9 cellular contexts compared by ENCODE assay signal in the genomic region with DNA sequence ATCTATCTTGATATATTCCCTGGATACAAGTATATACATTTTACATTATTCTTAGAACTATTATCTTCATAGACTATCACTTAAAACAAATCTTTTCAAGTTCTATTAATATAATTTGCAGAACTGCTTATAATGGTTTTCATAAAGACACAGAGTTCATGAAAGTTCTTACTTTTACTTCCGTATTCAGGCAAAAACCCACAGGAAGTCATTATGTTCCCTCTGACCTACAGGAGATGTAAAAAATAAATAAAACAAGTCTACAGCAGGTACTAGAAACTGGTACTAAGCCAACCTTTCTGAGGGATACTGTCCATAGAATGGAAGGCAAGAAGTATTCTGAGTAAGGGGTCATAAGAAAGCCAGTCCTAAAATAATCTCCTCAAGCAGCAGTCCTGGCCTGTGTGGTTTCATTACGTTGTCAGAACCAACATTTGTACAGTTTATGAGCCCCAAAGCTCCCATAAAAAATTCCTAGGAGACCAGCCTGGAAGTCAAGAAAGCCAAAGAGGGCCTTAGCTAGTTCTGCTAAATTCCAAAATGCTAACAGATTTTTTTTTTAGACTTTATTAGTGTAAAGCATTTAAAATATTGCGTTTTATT.
A peak's percentile ranks its signal among the peaks of the same experiment; 100 is the strongest.
DNase-seq lines count a peak whose midpoint lies in the region; ATAC-seq and TF ChIP-seq lines count a peak whose summit lies in the region.
"Had no signal": no experiment of that assay in that cellular context is flagged by ENCODE, and none has a peak within 500 bp of the region (broad histone marks: within the 10 kb centered on the region; RNA-seq: fewer than 3 reads in every experiment).

No MANE protein-coding gene starts in this region.

- no peak for TF ChIP-seq POLR2A in thyroid gland (IDR thresholded peaks at IDR 0.05)

- peaks cover 21% of the 10 kb centered on the region for H3K36me3 Mint-ChIP-seq in activated naive CD4-positive, alpha-beta T cell treated with anti-CD3 and anti-CD28 coated beads for 36 hours (ENCODE audit: low read depth)
- H3K36me3 Mint-ChIP-seq in activated naive CD4-positive, alpha-beta T cell treated with anti-CD3 and anti-CD28 coated beads, Interleukin-2, amount 50 U/mL, for 72 hours: peaks cover 17 to 25% of the 10 kb centered on the region in 2 donors
- peaks cover 14% of the 10 kb centered on the region for H3K36me3 Mint-ChIP-seq in activated CD4-positive, alpha-beta memory T cell treated with anti-CD3 and anti-CD28 coated beads for 36 hours
- no peaks in the 10 kb centered on the region for H3K36me3 Mint-ChIP-seq in WTC11

- CTCF ChIA-PET in activated naive CD4-positive, alpha-beta T cell treated with anti-CD3 and anti-CD28 coated beads for 36 hours (lab: Charles Lee): interaction anchor here (0.6 kb wide), 1 partner anchor 17 kb away, joined by 7 read pairs; no protein-coding TSS in a partner anchor
- CTCF ChIA-PET in activated CD4-positive, alpha-beta memory T cell treated with anti-CD3 and anti-CD28 coated beads for 36 hours (lab: Charles Lee): no interaction called here
- CTCF ChIA-PET in WTC11 (lab: Charles Lee): interaction anchor here (2.2 kb wide), 1 partner anchor 8 kb away, joined by 6 read pairs; no protein-coding TSS in a partner anchor

- no peaks in the 10 kb centered on the region for H3K9me3 ChIP-seq in tibial artery
- H3K9me3 ChIP-seq in thyroid gland: no peaks in the 10 kb centered on the region

- POLR2A ChIA-PET in activated CD4-positive, alpha-beta memory T cell treated with anti-CD3 and anti-CD28 coated beads for 36 hours (lab: Charles Lee): interaction anchor here (0.6 kb wide), 1 partner anchor 343 kb away, joined by 4 read pairs; no protein-coding TSS in a partner anchor
- POLR2A ChIA-PET in WTC11 (lab: Charles Lee): no interaction called here

- no peak overlapping the region for H3K4me3 ChIP-seq in tibial artery
- no peak overlapping the region for H3K4me3 ChIP-seq in thyroid gland (replicated peaks in 1 of 3)

- ATAC-seq in activated naive CD4-positive, alpha-beta T cell treated with anti-CD3 and anti-CD28 coated beads, Interleukin-2, amount 50 U/mL, for 72 hours: no peak
- ATAC-seq in HG03108 (IDR thresholded peaks at IDR 0.05; ENCODE audit: unreplicated experiment) (peak; percentile 76), WTC11 (no peak)

- no peaks in the 10 kb centered on the region for H3K36me3 ChIP-seq in tibial artery
- no peaks in the 10 kb centered on the region for H3K36me3 ChIP-seq in thyroid gland

- H3K27me3 Mint-ChIP-seq in activated naive CD4-positive, alpha-beta T cell treated with anti-CD3 and anti-CD28 coated beads for 36 hours (ENCODE audit: low read depth): no peaks in the 10 kb centered on the region
- no peaks in the 10 kb centered on the region for H3K27me3 Mint-ChIP-seq in activated CD4-positive, alpha-beta memory T cell treated with anti-CD3 and anti-CD28 coated beads for 36 hours
- H3K27me3 Mint-ChIP-seq in WTC11 (ENCODE audit: low read depth): no peaks in the 10 kb centered on the region

- H3K27me3 ChIP-seq in tibial artery (no peaks in the 10 kb centered on the region), thyroid gland (no peaks in the 10 kb centered on the region)

- intact Hi-C loops in activated naive CD4-positive, alpha-beta T cell treated with anti-CD3 and anti-CD28 coated beads for 36 hours (cut with micrococcal nuclease): no loop called here
- intact Hi-C loops in activated CD4-positive, alpha-beta memory T cell treated with anti-CD3 and anti-CD28 coated beads for 36 hours (cut with micrococcal nuclease): no loop called here
- intact Hi-C loops in tibial artery (cut with DNase I; ENCODE audit: low total_unique reads): no loop called here
- intact Hi-C loops in thyroid gland (cut with DNase I): no loop called here

- H3K4me3 Mint-ChIP-seq in activated naive CD4-positive, alpha-beta T cell treated with anti-CD3 and anti-CD28 coated beads for 36 hours: peak overlapping the region; percentile 26
- H3K4me3 Mint-ChIP-seq in activated CD4-positive, alpha-beta memory T cell treated with anti-CD3 and anti-CD28 coated beads for 36 hours: no peak overlapping the region
- H3K4me3 Mint-ChIP-seq in WTC11: no peak overlapping the region

- H3K27ac ChIP-seq in tibial artery (peak overlapping the region; percentile 30 to 48), thyroid gland (no peak overlapping the region)

- H3K4me1 ChIP-seq in tibial artery: peaks cover 0 to 58% (median 10%) of the 10 kb centered on the region in 4 donors
- peaks cover 7 to 8% of the 10 kb centered on the region in 2 donors for H3K4me1 ChIP-seq in thyroid gland

- peaks cover 35% of the 10 kb centered on the region for H3K4me1 Mint-ChIP-seq in activated naive CD4-positive, alpha-beta T cell treated with anti-CD3 and anti-CD28 coated beads for 36 hours (ENCODE audit: low read depth)
- H3K4me1 Mint-ChIP-seq in activated CD4-positive, alpha-beta memory T cell treated with anti-CD3 and anti-CD28 coated beads for 36 hours (ENCODE audit: low read depth): peaks cover 35% of the 10 kb centered on the region
- no peaks in the 10 kb centered on the region for H3K4me1 Mint-ChIP-seq in WTC11

- no peaks in the 10 kb centered on the region for H3K9me3 Mint-ChIP-seq in activated naive CD4-positive, alpha-beta T cell treated with anti-CD3 and anti-CD28 coated beads for 36 hours
- no peaks in the 10 kb centered on the region for H3K9me3 Mint-ChIP-seq in activated naive CD4-positive, alpha-beta T cell treated with anti-CD3 and anti-CD28 coated beads, Interleukin-2, amount 50 U/mL, for 72 hours
- no peaks in the 10 kb centered on the region for H3K9me3 Mint-ChIP-seq in activated CD4-positive, alpha-beta memory T cell treated with anti-CD3 and anti-CD28 coated beads for 36 hours
- no peaks in the 10 kb centered on the region for H3K9me3 Mint-ChIP-seq in WTC11

- peak overlapping the region; percentile 68 for H3K27ac Mint-ChIP-seq in activated naive CD4-positive, alpha-beta T cell treated with anti-CD3 and anti-CD28 coated beads for 36 hours
- H3K27ac Mint-ChIP-seq in activated naive CD4-positive, alpha-beta T cell treated with anti-CD3 and anti-CD28 coated beads, Interleukin-2, amount 50 U/mL, for 72 hours: peak overlapping the region in 1 of 2 donors; percentile 59
- peak overlapping the region; percentile 60 for H3K27ac Mint-ChIP-seq in activated CD4-positive, alpha-beta memory T cell treated with anti-CD3 and anti-CD28 coated beads for 36 hours
- no peak overlapping the region for H3K27ac Mint-ChIP-seq in WTC11

- no peak for DNase-seq in activated naive CD4-positive, alpha-beta T cell treated with anti-CD3 and anti-CD28 coated beads for 36 hours
- no peak for DNase-seq in activated naive CD4-positive, alpha-beta T cell treated with anti-CD3 and anti-CD28 coated beads, Interleukin-2, amount 50 U/mL, for 72 hours (ENCODE audit: low spot score in 2 of 2)
- no peak for DNase-seq in activated CD4-positive, alpha-beta memory T cell treated with anti-CD3 and anti-CD28 coated beads for 36 hours
- DNase-seq in tibial artery: no peak
- no peak for DNase-seq in thyroid gland
- no peak for DNase-seq in NCI-H2196 treated with DMSO at 0.1 percent for 48 hours (lab: John Stamatoyannopoulos, UW; ENCODE audit: unreplicated experiment)
- DNase-seq in WTC11 (ENCODE audit: low spot score): no peak
- DNase-seq: IMR-90 had no signal

- TF ChIP-seq CTCF in tibial artery (IDR thresholded peaks at IDR 0.05) (no peak), thyroid gland (IDR thresholded peaks at IDR 0.05) (no peak), WTC11 (IDR thresholded peaks at IDR 0.05) (no peak)

- 77 to 82% methylated on average over 3 of the region's 3 CpGs for WGBS in thyroid gland, 2 donors

TF ChIP-seq in WTC11, 78 proteins besides CTCF, POLR2A, EP300 and RAD21 (continues in another document):
- TF ChIP-seq, protein P1, sequence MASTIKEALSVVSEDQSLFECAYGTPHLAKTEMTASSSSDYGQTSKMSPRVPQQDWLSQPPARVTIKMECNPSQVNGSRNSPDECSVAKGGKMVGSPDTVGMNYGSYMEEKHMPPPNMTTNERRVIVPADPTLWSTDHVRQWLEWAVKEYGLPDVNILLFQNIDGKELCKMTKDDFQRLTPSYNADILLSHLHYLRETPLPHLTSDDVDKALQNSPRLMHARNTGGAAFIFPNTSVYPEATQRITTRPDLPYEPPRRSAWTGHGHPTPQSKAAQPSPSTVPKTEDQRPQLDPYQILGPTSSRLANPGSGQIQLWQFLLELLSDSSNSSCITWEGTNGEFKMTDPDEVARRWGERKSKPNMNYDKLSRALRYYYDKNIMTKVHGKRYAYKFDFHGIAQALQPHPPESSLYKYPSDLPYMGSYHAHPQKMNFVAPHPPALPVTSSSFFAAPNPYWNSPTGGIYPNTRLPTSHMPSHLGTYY (CRISPR knock-in tag; IDR thresholded peaks at IDR 0.05): no peak
- TF ChIP-seq, protein P2, sequence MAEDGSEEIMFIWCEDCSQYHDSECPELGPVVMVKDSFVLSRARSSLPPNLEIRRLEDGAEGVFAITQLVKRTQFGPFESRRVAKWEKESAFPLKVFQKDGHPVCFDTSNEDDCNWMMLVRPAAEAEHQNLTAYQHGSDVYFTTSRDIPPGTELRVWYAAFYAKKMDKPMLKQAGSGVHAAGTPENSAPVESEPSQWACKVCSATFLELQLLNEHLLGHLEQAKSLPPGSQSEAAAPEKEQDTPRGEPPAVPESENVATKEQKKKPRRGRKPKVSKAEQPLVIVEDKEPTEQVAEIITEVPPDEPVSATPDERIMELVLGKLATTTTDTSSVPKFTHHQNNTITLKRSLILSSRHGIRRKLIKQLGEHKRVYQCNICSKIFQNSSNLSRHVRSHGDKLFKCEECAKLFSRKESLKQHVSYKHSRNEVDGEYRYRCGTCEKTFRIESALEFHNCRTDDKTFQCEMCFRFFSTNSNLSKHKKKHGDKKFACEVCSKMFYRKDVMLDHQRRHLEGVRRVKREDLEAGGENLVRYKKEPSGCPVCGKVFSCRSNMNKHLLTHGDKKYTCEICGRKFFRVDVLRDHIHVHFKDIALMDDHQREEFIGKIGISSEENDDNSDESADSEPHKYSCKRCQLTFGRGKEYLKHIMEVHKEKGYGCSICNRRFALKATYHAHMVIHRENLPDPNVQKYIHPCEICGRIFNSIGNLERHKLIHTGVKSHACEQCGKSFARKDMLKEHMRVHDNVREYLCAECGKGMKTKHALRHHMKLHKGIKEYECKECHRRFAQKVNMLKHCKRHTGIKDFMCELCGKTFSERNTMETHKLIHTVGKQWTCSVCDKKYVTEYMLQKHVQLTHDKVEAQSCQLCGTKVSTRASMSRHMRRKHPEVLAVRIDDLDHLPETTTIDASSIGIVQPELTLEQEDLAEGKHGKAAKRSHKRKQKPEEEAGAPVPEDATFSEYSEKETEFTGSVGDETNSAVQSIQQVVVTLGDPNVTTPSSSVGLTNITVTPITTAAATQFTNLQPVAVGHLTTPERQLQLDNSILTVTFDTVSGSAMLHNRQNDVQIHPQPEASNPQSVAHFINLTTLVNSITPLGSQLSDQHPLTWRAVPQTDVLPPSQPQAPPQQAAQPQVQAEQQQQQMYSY (CRISPR knock-in tag; IDR thresholded peaks at IDR 0.05): no peak
- TF ChIP-seq GABPB1 (CRISPR knock-in tag; IDR thresholded peaks at IDR 0.05) (no peak), RELA (CRISPR knock-in tag; IDR thresholded peaks at IDR 0.05; ENCODE audit: borderline replicate concordance) (no peak), ZBTB21 (CRISPR knock-in tag; IDR thresholded peaks at IDR 0.05; ENCODE audit: borderline replicate concordance) (no peak), NR3C1 (CRISPR knock-in tag; conservative IDR thresholded peaks at IDR 0.05; ENCODE audit: low read depth) (no peak), JAZF1 (CRISPR knock-in tag; IDR thresholded peaks at IDR 0.05) (no peak)

Comparison
In these comparisons a context has a peak if more than half of its experiments do, and no peak if none do; other contexts are left out.
1. H3K27ac ChIP-seq: peak in tibial artery (2 of 2); none in thyroid gland (0 of 3).